In genomic region chr5:125185740-125186139, GRCh38 we compare ENCODE assay signal across 24 cellular contexts.
DNase-seq lines count a peak whose midpoint lies in the region; ATAC-seq and TF ChIP-seq lines count a peak whose summit lies in the region.
"Had no signal": no experiment of that assay in that cellular context is flagged by ENCODE, and none has a peak within 500 bp of the region (broad histone marks: within the 10 kb centered on the region; RNA-seq: fewer than 3 reads in every experiment).

No MANE protein-coding gene starts in this region.

- DNase-seq in Right ventricle myocardium inferior (ENCODE audit: missing footprints) (no peak), left ventricle myocardium superior (no peak), neural progenitor cell (ENCODE audit: low spot score) (no peak), NCI-H2107 (lab: John Stamatoyannopoulos, UW) (no peak), CD1c-positive myeloid dendritic cell (ENCODE audit: extremely low spot score) (no peak)
- DNase-seq: AML-193; CD4-positive, alpha-beta memory T cell; CD4-positive, CD25-positive, alpha-beta regulatory T cell; CD8-positive, alpha-beta memory T cell; COR-L47; DMS 273 treated with DMSO at 0.1 percent for 48 hours; DMS153; DMS53; DMS79; DND-41; EL; GDM1 had no signal

- peaks cover 32% of the 10 kb centered on the region for H3K4me1 Mint-ChIP-seq in neural progenitor cell
- H3K4me1 Mint-ChIP-seq: CD4-positive, alpha-beta memory T cell; CD4-positive, CD25-positive, alpha-beta regulatory T cell; CD8-positive, alpha-beta memory T cell had no signal

- H3K27me3 ChIP-seq in neural progenitor cell, result no peaks in the 10 kb centered on the region
- H3K27me3 ChIP-seq: BLaER1 treated with 17β-estradiol and CSF1 and Interleukin-3, amounts not matched to agents 10 nM and 100 nM had no signal

- no peaks in the 10 kb centered on the region for H3K36me3 ChIP-seq in neural progenitor cell
- H3K36me3 ChIP-seq: BLaER1 treated with 17β-estradiol and CSF1 and Interleukin-3, amounts not matched to agents 10 nM and 100 nM had no signal

- no peaks in the 10 kb centered on the region for H3F3A ChIP-seq in neural progenitor cell (ENCODE audit: low read depth)

- no peak overlapping the region for H3K4me2 ChIP-seq in neural progenitor cell
- H3K4me2 ChIP-seq: A549; BLaER1 treated with 17β-estradiol and CSF1 and Interleukin-3, amounts not matched to agents 10 nM and 100 nM had no signal

- ATAC-seq in Right ventricle myocardium inferior (peak; percentile 20), left ventricle myocardium superior (no peak)
- ATAC-seq: A549, GM12878 had no signal

- H3K9me3 ChIP-seq in neural progenitor cell (ENCODE audit: low read depth), result no peaks in the 10 kb centered on the region
- H3K9me3 ChIP-seq: A549; BLaER1 treated with 17β-estradiol and CSF1 and Interleukin-3, amounts not matched to agents 10 nM and 100 nM had no signal

- H3K4me1 ChIP-seq in neural progenitor cell, result peaks cover 10% of the 10 kb centered on the region
- H3K4me1 ChIP-seq: A549 had no signal

- H3K27me3 Mint-ChIP-seq in neural progenitor cell (ENCODE audit: insufficient read depth, low read depth), result no peaks in the 10 kb centered on the region
- H3K27me3 Mint-ChIP-seq: B cell; CD4-positive, alpha-beta memory T cell; CD4-positive, CD25-positive, alpha-beta regulatory T cell; CD8-positive, alpha-beta memory T cell had no signal

- peak overlapping the region; percentile 32; the same call in 1 of the 2 replicates for H3K27ac ChIP-seq in VCaP
- no peak overlapping the region for H3K27ac ChIP-seq in neural progenitor cell
- H3K27ac ChIP-seq: 22Rv1; A549; BLaER1 treated with 17β-estradiol and CSF1 and Interleukin-3, amounts not matched to agents 10 nM and 100 nM; C4-2B had no signal

- no peak overlapping the region for H3K4me3 ChIP-seq in neural progenitor cell
- H3K4me3 ChIP-seq: A549; BLaER1 treated with 17β-estradiol and CSF1 and Interleukin-3, amounts not matched to agents 10 nM and 100 nM; GM12878 had no signal

- no peaks in the 10 kb centered on the region for H3K79me2 ChIP-seq in neural progenitor cell (ENCODE audit: low read depth)

- no peak overlapping the region for H2AFZ ChIP-seq in neural progenitor cell (replicated peaks)

- no peak for TF ChIP-seq CTCF in VCaP (conservative IDR thresholded peaks at IDR 0.05)
- TF ChIP-seq CTCF in neural progenitor cell (IDR thresholded peaks at IDR 0.05), result no peak

- H3K36me3 Mint-ChIP-seq in neural progenitor cell, result no peaks in the 10 kb centered on the region
- H3K36me3 Mint-ChIP-seq: CD4-positive, alpha-beta memory T cell; CD4-positive, CD25-positive, alpha-beta regulatory T cell; CD8-positive, alpha-beta memory T cell had no signal

- peaks cover 2% of the 10 kb centered on the region for H3K9me3 Mint-ChIP-seq in neural progenitor cell

- H3K27ac Mint-ChIP-seq in neural progenitor cell, result peak overlapping the region; percentile 10
- H3K27ac Mint-ChIP-seq: B cell; CD4-positive, alpha-beta memory T cell; CD4-positive, CD25-positive, alpha-beta regulatory T cell; CD8-positive, alpha-beta memory T cell had no signal

- no peak overlapping the region for H3K4me3 Mint-ChIP-seq in neural progenitor cell
- H3K4me3 Mint-ChIP-seq: B cell; CD4-positive, CD25-positive, alpha-beta regulatory T cell; CD8-positive, alpha-beta memory T cell had no signal

- intact Hi-C loops in Right ventricle myocardium inferior (cut with DNase I), result no loop called here
- intact Hi-C loops in left ventricle myocardium superior (cut with micrococcal nuclease), result no loop called here

- H4K20me1 ChIP-seq in neural progenitor cell (ENCODE audit: low read depth), result no peaks in the 10 kb centered on the region
- H4K20me1 ChIP-seq: BLaER1 treated with 17β-estradiol and CSF1 and Interleukin-3, amounts not matched to agents 10 nM and 100 nM had no signal

- H3K9ac ChIP-seq in neural progenitor cell, result no peak overlapping the region
- H3K9ac ChIP-seq: BLaER1 treated with 17β-estradiol and CSF1 and Interleukin-3, amounts not matched to agents 10 nM and 100 nM had no signal
